ENCODE assay signal across 11 cellular contexts in the genomic region with DNA sequence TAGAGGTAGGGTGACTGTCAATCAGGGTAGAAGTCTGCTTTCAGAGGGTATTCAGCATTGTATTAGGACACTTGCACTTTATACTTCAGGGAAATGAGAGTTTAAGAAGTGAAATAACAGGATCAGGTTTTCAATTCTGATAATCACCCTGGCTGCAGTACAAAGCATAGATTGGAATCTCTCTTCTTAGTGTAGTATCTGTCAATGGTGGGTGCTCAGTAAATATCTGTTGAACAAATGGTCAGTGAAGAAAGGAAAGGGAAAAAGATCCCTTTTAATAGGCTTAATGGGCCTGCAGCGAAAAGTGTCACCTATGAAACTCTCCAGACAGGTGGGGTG. TPM values are rescaled to one million over a fixed set of nuclear protein-coding genes. Genes with fewer than 3 reads are reported as not detected.
DNase-seq lines count a peak whose midpoint lies in the region; ATAC-seq and TF ChIP-seq lines count a peak whose summit lies in the region.
"Had no signal": no experiment of that assay in that cellular context is flagged by ENCODE, and none has a peak within 500 bp of the region (broad histone marks: within the 10 kb centered on the region; RNA-seq: fewer than 3 reads in every experiment).

No MANE protein-coding gene starts in this region.

- no peaks in the 10 kb centered on the region for H3K9me3 Mint-ChIP-seq in natural killer cell treated with Interleukin-12 subunit alpha and Interleukin-12 subunit beta and Interleukin-15 and Interleukin-18, amount 100 ng/mL, for 72 hours
- no peaks in the 10 kb centered on the region for H3K9me3 Mint-ChIP-seq in natural killer cell
- peaks cover 5% of the 10 kb centered on the region for H3K9me3 Mint-ChIP-seq in activated naive CD8-positive, alpha-beta T cell (ENCODE audit: low read depth)
- H3K9me3 Mint-ChIP-seq: dendritic cell treated with granulocyte-macrophage colony-stimulating factor and Interleukin-4, amounts not matched to agents 40 ng/mL and 50 ng/mL, for 4 days had no signal

- peaks cover 21% of the 10 kb centered on the region in 2 donors for H3K4me1 Mint-ChIP-seq in natural killer cell treated with Interleukin-12 subunit alpha and Interleukin-12 subunit beta and Interleukin-15 and Interleukin-18, amount 100 ng/mL, for 72 hours (ENCODE audit: low read depth in 2 of 2)
- H3K4me1 Mint-ChIP-seq in natural killer cell = no peaks in the 10 kb centered on the region
- H3K4me1 Mint-ChIP-seq in activated naive CD8-positive, alpha-beta T cell (ENCODE audit: low read depth) = peaks cover 22% of the 10 kb centered on the region

- TF ChIP-seq CTCF in natural killer cell (IDR thresholded peaks at IDR 0.05) = no peak

- H3K4me1 ChIP-seq in iPS-18a (ENCODE audit: control insufficient read depth, low read depth, low read length) = peaks cover 14% of the 10 kb centered on the region

- H3K27me3 ChIP-seq in iPS-18a (ENCODE audit: control insufficient read depth, insufficient read depth, low read length) = no peaks in the 10 kb centered on the region

- H3K9me3 ChIP-seq in iPS-18a (ENCODE audit: control insufficient read depth, low read depth, low read length) = no peaks in the 10 kb centered on the region
- H3K9me3 ChIP-seq: neutrophil had no signal

- no peak for ATAC-seq in natural killer cell treated with Interleukin-12 subunit alpha and Interleukin-12 subunit beta and Interleukin-15 and Interleukin-18, amount 100 ng/mL, for 72 hours
- ATAC-seq in natural killer cell = no peak
- no peak for ATAC-seq in HG03432 (IDR thresholded peaks at IDR 0.05; ENCODE audit: unreplicated experiment)

- H3K4me3 Mint-ChIP-seq in natural killer cell treated with Interleukin-12 subunit alpha and Interleukin-12 subunit beta and Interleukin-15 and Interleukin-18, amount 100 ng/mL, for 72 hours = peak overlapping the region; percentile 74
- no peak overlapping the region for H3K4me3 Mint-ChIP-seq in natural killer cell
- H3K4me3 Mint-ChIP-seq in activated naive CD8-positive, alpha-beta T cell = no peak overlapping the region
- H3K4me3 Mint-ChIP-seq: dendritic cell treated with granulocyte-macrophage colony-stimulating factor and Interleukin-4, amounts not matched to agents 40 ng/mL and 50 ng/mL, for 4 days had no signal

- peak overlapping the region; percentile 10 for H3K4me3 ChIP-seq in iPS-18a (ENCODE audit: low read length)

- intact Hi-C loops in natural killer cell (cut with micrococcal nuclease) = no loop called here

- peaks cover 34 to 42% of the 10 kb centered on the region in 2 donors for H3K27me3 Mint-ChIP-seq in natural killer cell treated with Interleukin-12 subunit alpha and Interleukin-12 subunit beta and Interleukin-15 and Interleukin-18, amount 100 ng/mL, for 72 hours
- peaks cover 31 to 54% of the 10 kb centered on the region in 2 donors for H3K27me3 Mint-ChIP-seq in natural killer cell (ENCODE audit: low read depth in 2 of 2)
- H3K27me3 Mint-ChIP-seq in activated naive CD8-positive, alpha-beta T cell = peaks cover 11% of the 10 kb centered on the region

- DNase-seq in natural killer cell treated with Interleukin-12 subunit alpha and Interleukin-12 subunit beta and Interleukin-15 and Interleukin-18, amount 100 ng/mL, for 72 hours (ENCODE audit: low spot score) = no peak
- DNase-seq in natural killer cell (no peak), substantia nigra (lab: John Stamatoyannopoulos, UW) (no peak), medulla oblongata (ENCODE audit: extremely low spot score) (no peak)
- no peak for DNase-seq in stimulated activated CD4-positive, alpha-beta T cell treated with anti-CD3 and anti-CD28 coated beads, Interleukin-2, amount 100 ng/mL, for 48 hours

- no peak overlapping the region for H3K27ac ChIP-seq in iPS-18a (ENCODE audit: low read length)
- H3K27ac ChIP-seq in substantia nigra (ENCODE audit: low read depth, low read length, poor library complexity, severe bottlenecking) = no peak overlapping the region
- H3K27ac ChIP-seq: neutrophil had no signal

- H3K27ac Mint-ChIP-seq in natural killer cell treated with Interleukin-12 subunit alpha and Interleukin-12 subunit beta and Interleukin-15 and Interleukin-18, amount 100 ng/mL, for 72 hours = peak overlapping the region in 1 of 2 donors; percentile 60
- H3K27ac Mint-ChIP-seq in natural killer cell = no peak overlapping the region
- peak overlapping the region; percentile 89 for H3K27ac Mint-ChIP-seq in activated naive CD8-positive, alpha-beta T cell
- H3K27ac Mint-ChIP-seq: dendritic cell treated with granulocyte-macrophage colony-stimulating factor and Interleukin-4, amounts not matched to agents 40 ng/mL and 50 ng/mL, for 4 days; IgD-negative memory B cell had no signal

- no peak overlapping the region for H3K9ac ChIP-seq in iPS-18a (ENCODE audit: low read length)

- no peaks in the 10 kb centered on the region for H3K36me3 Mint-ChIP-seq in natural killer cell treated with Interleukin-12 subunit alpha and Interleukin-12 subunit beta and Interleukin-15 and Interleukin-18, amount 100 ng/mL, for 72 hours
- H3K36me3 Mint-ChIP-seq in natural killer cell = peaks cover 8% of the 10 kb centered on the region
- peaks cover 10% of the 10 kb centered on the region for H3K36me3 Mint-ChIP-seq in activated naive CD8-positive, alpha-beta T cell
- H3K36me3 Mint-ChIP-seq: IgD-negative memory B cell had no signal

- no peaks in the 10 kb centered on the region for H3K36me3 ChIP-seq in iPS-18a (ENCODE audit: control insufficient read depth, low read depth, low read length)
- H3K36me3 ChIP-seq: neutrophil had no signal

RNA-seq across cellular contexts. Expression of a gene that starts 18.7 kb away (rescaled TPM):
- not detected for total RNA-seq in natural killer cell treated with Interleukin-12 subunit alpha and Interleukin-12 subunit beta and Interleukin-15 and Interleukin-18, amount 100 ng/mL, for 72 hours
- under 1 TPM in 2 of 3 donors, not detected in 1; 0.66 to 0.75 TPM for total RNA-seq in natural killer cell

RNA-seq across cellular contexts. Expression of a gene that starts 50.0 kb away (rescaled TPM):
- total RNA-seq in natural killer cell treated with Interleukin-12 subunit alpha and Interleukin-12 subunit beta and Interleukin-15 and Interleukin-18, amount 100 ng/mL, for 72 hours = 10 to 100 TPM; 16.4 to 25.2 TPM
- total RNA-seq in natural killer cell = 10 to 100 TPM in 2 of 3 donors, 1 to 10 TPM in 1; 8.3 to 15.3 (median 11.3) TPM

RNA-seq across cellular contexts. Expression of a gene that starts 51.4 kb away (rescaled TPM):
- 1 to 10 TPM; 1.7 to 5.8 TPM for total RNA-seq in natural killer cell treated with Interleukin-12 subunit alpha and Interleukin-12 subunit beta and Interleukin-15 and Interleukin-18, amount 100 ng/mL, for 72 hours
- total RNA-seq in natural killer cell = 10 to 100 TPM in 2 of 3 donors, 1 to 10 TPM in 1; 9.2 to 13.2 (median 11.4) TPM
